In genomic region chr4:17512973-17513665, GRCh38 we compare ENCODE assay signal across 12 cellular contexts. TPM values are rescaled to one million over a fixed set of nuclear protein-coding genes. Genes with fewer than 3 reads are reported as not detected.
DNase-seq lines count a peak whose midpoint lies in the region; ATAC-seq and TF ChIP-seq lines count a peak whose summit lies in the region.
"Had no signal": no experiment of that assay in that cellular context is flagged by ENCODE, and none has a peak within 500 bp of the region (broad histone marks: within the 10 kb centered on the region; RNA-seq: fewer than 3 reads in every experiment).

No MANE protein-coding gene starts in this region.

- H4K20me1 ChIP-seq in Loucy (ENCODE audit: insufficient read depth, low read length, poor library complexity, severe bottlenecking): no peaks in the 10 kb centered on the region

- no peak overlapping the region for H3K4me3 ChIP-seq in CD8-positive, alpha-beta memory T cell (ENCODE audit: low read length)
- H3K4me3 ChIP-seq in Loucy (ENCODE audit: low read length, poor library complexity, severe bottlenecking) (peak overlapping the region; percentile 91), ascending aorta (no peak overlapping the region)

- no peak for ATAC-seq in GM21619 (IDR thresholded peaks at IDR 0.05; ENCODE audit: unreplicated experiment)

- H3K36me3 Mint-ChIP-seq in CD8-positive, alpha-beta memory T cell: peaks cover 0 to 17% (median 1%) of the 10 kb centered on the region in 3 donors
- peaks cover 4% of the 10 kb centered on the region for H3K36me3 Mint-ChIP-seq in mesothelial cell of epicardium

- intact Hi-C loops in ascending aorta (cut with DNase I): loop anchor here (2.0 kb wide), 2 partner anchors 36 to 64 kb away; partner anchors contain the start of gene LAP3

- CTCF ChIA-PET in CD8-positive, alpha-beta memory T cell (lab: Charles Lee): interaction anchor here (0.7 to 1.6 kb wide), 4 partner anchors 10 to 124 kb away, joined by 3 to 6 read pairs (median 4); no protein-coding TSS in a partner anchor

- H3K9me3 ChIP-seq in CD8-positive, alpha-beta memory T cell (ENCODE audit: low read length): no peaks in the 10 kb centered on the region
- H3K9me3 ChIP-seq in Loucy (ENCODE audit: insufficient read depth, low read depth, low read length): no peaks in the 10 kb centered on the region
- no peaks in the 10 kb centered on the region for H3K9me3 ChIP-seq in ascending aorta
- H3K9me3 ChIP-seq: thyroid gland had no signal

- TF ChIP-seq CTCF in Loucy (conservative IDR thresholded peaks at IDR 0.05; ENCODE audit: low read length) (no peak), ascending aorta (IDR thresholded peaks at IDR 0.05) (no peak), mesothelial cell of epicardium (IDR thresholded peaks at IDR 0.05; ENCODE audit: unreplicated experiment) (no peak)

- H3K4me1 ChIP-seq in CD8-positive, alpha-beta memory T cell (ENCODE audit: insufficient read depth, low read length): peaks cover 23% of the 10 kb centered on the region
- peaks cover 4% of the 10 kb centered on the region for H3K4me1 ChIP-seq in Loucy (ENCODE audit: insufficient read depth, low read length, poor library complexity, severe bottlenecking)
- H3K4me1 ChIP-seq in ascending aorta: peaks cover 3 to 16% of the 10 kb centered on the region in 2 donors

- peaks cover 1 to 16% of the 10 kb centered on the region in 2 donors for H3K27me3 Mint-ChIP-seq in CD8-positive, alpha-beta memory T cell
- H3K27me3 Mint-ChIP-seq in mesothelial cell of epicardium (ENCODE audit: low read depth): peaks cover 38% of the 10 kb centered on the region

- peak overlapping the region; percentile 73 for H2AFZ ChIP-seq in Loucy (ENCODE audit: low read length)

- H3K36me3 ChIP-seq in CD8-positive, alpha-beta memory T cell (ENCODE audit: insufficient read depth, low read length): no peaks in the 10 kb centered on the region
- H3K36me3 ChIP-seq in Loucy (ENCODE audit: insufficient read depth, low read length) (no peaks in the 10 kb centered on the region), ascending aorta (peaks cover 2 to 11% of the 10 kb centered on the region in 2 donors)

- H3K9me3 Mint-ChIP-seq in CD8-positive, alpha-beta memory T cell: no peaks in the 10 kb centered on the region
- no peaks in the 10 kb centered on the region for H3K9me3 Mint-ChIP-seq in mesothelial cell of epicardium

- no peak overlapping the region for H3K27ac ChIP-seq in CD8-positive, alpha-beta memory T cell (ENCODE audit: low read depth, low read length)
- peak overlapping the region; percentile 50 to 80 for H3K27ac ChIP-seq in ascending aorta
- H3K27ac ChIP-seq: thyroid gland had no signal

- POLR2A ChIA-PET in CD8-positive, alpha-beta memory T cell (lab: Charles Lee): no interaction called here

- H3K27ac Mint-ChIP-seq in CD8-positive, alpha-beta memory T cell: peak overlapping the region; percentile 7 to 79 (median 64)
- no peak overlapping the region for H3K27ac Mint-ChIP-seq in mesothelial cell of epicardium

- H3K79me2 ChIP-seq in Loucy (ENCODE audit: insufficient read depth, low read length): peaks cover 14% of the 10 kb centered on the region

- DNase-seq in CD8-positive, alpha-beta memory T cell: no peak
- DNase-seq in ascending aorta (ENCODE audit: low spot score in 2 of 2) (no peak), mesothelial cell of epicardium (ENCODE audit: low spot score in 2 of 2, unreplicated experiment in 2 of 2) (no peak), SK-N-DZ (ENCODE audit: low spot score) (no peak), NCI-H1694 treated with DMSO at 0.1 percent for 48 hours (lab: John Stamatoyannopoulos, UW) (no peak)
- no peak for DNase-seq in stimulated activated CD4-positive, alpha-beta T cell treated with anti-CD3 and anti-CD28 coated beads, Interleukin-12 subunit alpha, Interleukin-12 subunit beta, amount 100 ng/mL, for 4 hours
- DNase-seq: mesendoderm; NCI-H446 treated with DMSO at 0.1 percent for 48 hours; stimulated activated CD4-positive, alpha-beta T cell treated with anti-CD3 and anti-CD28 coated beads, Interleukin-15, amount 100 ng/mL, for 24 hours; thyroid gland had no signal

- H3K4me3 Mint-ChIP-seq in CD8-positive, alpha-beta memory T cell: peak overlapping the region; percentile 69 to 100 (median 92)
- peak overlapping the region; percentile 95 for H3K4me3 Mint-ChIP-seq in mesothelial cell of epicardium

- no peaks in the 10 kb centered on the region for H3F3A ChIP-seq in Loucy (ENCODE audit: low read depth)

- H3K27me3 ChIP-seq in CD8-positive, alpha-beta memory T cell (ENCODE audit: insufficient read depth, low read length, poor library complexity, severe bottlenecking): peaks cover 3% of the 10 kb centered on the region
- H3K27me3 ChIP-seq in Loucy (ENCODE audit: insufficient read depth, low read length, poor library complexity, severe bottlenecking) (no peaks in the 10 kb centered on the region), ascending aorta (no peaks in the 10 kb centered on the region)
- H3K27me3 ChIP-seq: thyroid gland had no signal

- peaks cover 28 to 39% (median 37%) of the 10 kb centered on the region in 3 donors for H3K4me1 Mint-ChIP-seq in CD8-positive, alpha-beta memory T cell
- peaks cover 13% of the 10 kb centered on the region for H3K4me1 Mint-ChIP-seq in mesothelial cell of epicardium

- peak overlapping the region; percentile 75 for H3K4me2 ChIP-seq in Loucy (ENCODE audit: low read depth, low read length, poor library complexity, severe bottlenecking)

- peak overlapping the region; percentile 57 for H3K9ac ChIP-seq in Loucy (ENCODE audit: low read depth, low read length, poor library complexity, severe bottlenecking)

- H3K9me2 ChIP-seq in Loucy (replicated peaks; ENCODE audit: low read depth, low read length): no peaks in the 10 kb centered on the region

RNA-seq across cellular contexts. Expression of gene QDPR, which starts 1.2 kb away (rescaled TPM):
- 10 to 100 TPM; 50.9 to 54.9 TPM for total RNA-seq in CD8-positive, alpha-beta memory T cell
- 36.1 TPM for polyA plus RNA-seq in CD8-positive, alpha-beta memory T cell
- total RNA-seq in ascending aorta (32.7 TPM), mesothelial cell of epicardium (25.2 to 28.4 TPM (median 28.3 TPM) in 3 replicates)
- polyA plus RNA-seq in SK-N-DZ (2014; cell fraction: cytosol; rRNA removed): 22.9 and 27.3 TPM in 2 replicates
- polyA plus RNA-seq in SK-N-DZ (2014; cell fraction: nucleus; rRNA removed): 14.6 and 22.2 TPM in 2 replicates

RNA-seq across cellular contexts. Expression of gene CLRN2, which starts 1.8 kb away (rescaled TPM):
- total RNA-seq in CD8-positive, alpha-beta memory T cell: not detected
- not detected for polyA plus RNA-seq in CD8-positive, alpha-beta memory T cell
- total RNA-seq in ascending aorta (not detected), mesothelial cell of epicardium (not detected in 3 replicates)
- not detected in 2 replicates for polyA plus RNA-seq in SK-N-DZ (2014; cell fraction: cytosol; rRNA removed)
- not detected in 2 replicates for polyA plus RNA-seq in SK-N-DZ (2014; cell fraction: nucleus; rRNA removed)
- total RNA-seq: thyroid gland had no signal
